Comparison of ENCODE assay signal across 12 cellular contexts in the genomic region with DNA sequence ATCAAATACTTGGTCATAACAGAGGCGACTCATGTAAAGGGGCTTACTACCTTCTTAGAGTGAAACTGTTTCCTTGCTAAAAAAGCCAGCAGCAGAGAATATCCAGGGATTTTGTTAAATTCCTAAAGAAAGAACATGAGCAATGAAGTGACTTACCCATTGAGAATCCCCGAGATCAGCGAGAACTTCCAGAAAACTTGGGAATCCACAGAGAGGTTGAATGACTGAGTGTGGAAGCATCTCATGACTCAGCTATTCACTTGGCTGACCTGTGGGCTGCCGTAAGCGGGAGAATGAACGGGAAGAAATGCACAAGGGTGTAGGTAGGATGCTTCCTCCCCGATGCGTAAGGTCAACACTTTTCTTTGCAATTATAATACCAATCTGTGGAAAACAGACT.
DNase-seq lines count a peak whose midpoint lies in the region; ATAC-seq and TF ChIP-seq lines count a peak whose summit lies in the region.
"Had no signal": no experiment of that assay in that cellular context is flagged by ENCODE, and none has a peak within 500 bp of the region (broad histone marks: within the 10 kb centered on the region; RNA-seq: fewer than 3 reads in every experiment).

No MANE protein-coding gene starts in this region.

- H2AK5ac ChIP-seq in mesenchymal stem cell (ENCODE audit: low read length, severe bottlenecking) = no peak overlapping the region

- H2BK120ac ChIP-seq in mesenchymal stem cell (ENCODE audit: low read depth, low read length) = no peak overlapping the region

- no peaks in the 10 kb centered on the region for H3K79me1 ChIP-seq in mesenchymal stem cell (replicated peaks; ENCODE audit: low read length, poor library complexity, severe bottlenecking)

- H3K27ac ChIP-seq in DOHH2 (ENCODE audit: low read depth, low read length) (no peak overlapping the region), brain microvascular endothelial cell (no peak overlapping the region), mesenchymal stem cell (ENCODE audit: low read length, poor library complexity, severe bottlenecking) (no peak overlapping the region)

- H4K8ac ChIP-seq in mesenchymal stem cell (ENCODE audit: low read length) = no peak overlapping the region

- no peak overlapping the region for H3K4ac ChIP-seq in mesenchymal stem cell (ENCODE audit: low read depth in 1 of 2, low read length in 2 of 2)

- H3K23ac ChIP-seq in mesenchymal stem cell (ENCODE audit: low read length in 2 of 2) = no peak overlapping the region

- in situ Hi-C loops in brain microvascular endothelial cell (cut with HindIII; ENCODE audit: low pct_ligation_motif_present, low sequenced_read_pairs) = no loop called here

- H3K4me3 ChIP-seq in DOHH2 (ENCODE audit: low read length) (no peak overlapping the region), brain microvascular endothelial cell (ENCODE audit: low read depth, low read length) (no peak overlapping the region), mesenchymal stem cell (ENCODE audit: insufficient read depth in 1 of 2, low read depth in 1 of 2, low read length in 2 of 2) (no peak overlapping the region)

- no peak overlapping the region for H3K18ac ChIP-seq in mesenchymal stem cell (ENCODE audit: low read depth in 1 of 2, low read length in 2 of 2)

- no peaks in the 10 kb centered on the region for H3K9me2 ChIP-seq in DOHH2 (replicated peaks; ENCODE audit: control insufficient read depth, low read length)

- H2BK15ac ChIP-seq in mesenchymal stem cell (ENCODE audit: low read depth, poor library complexity, severe bottlenecking) = no peak overlapping the region

- no peaks in the 10 kb centered on the region for H3K27me3 Mint-ChIP-seq in activated T-cell treated with anti-CD3 and anti-CD28 coated beads, Interleukin-2, amount 50 U/mL, for 24 hours

- DNase-seq in LHCN-M2 (ENCODE audit: low read depth) = peak; percentile 64
- DNase-seq in brain microvascular endothelial cell = peak; percentile 53
- DNase-seq in mesenchymal stem cell = peak; percentile 1
- no peak for DNase-seq in stimulated activated CD4-positive, alpha-beta T cell treated with anti-CD3 and anti-CD28 coated beads, Interleukin-2, amount 100 ng/mL, for 24 hours
- DNase-seq in activated T-cell treated with anti-CD3 and anti-CD28 coated beads, Interleukin-2, amount 50 U/mL, for 24 hours = no peak
- no peak for DNase-seq in head of caudate nucleus
- DNase-seq: activated CD4-positive, alpha-beta T cell treated with anti-CD3 and anti-CD28 coated beads for 4 hours; NCI-H1417; NCI-H69 had no signal

- H3K27me3 ChIP-seq in DOHH2 (ENCODE audit: control insufficient read depth, low read length) (no peaks in the 10 kb centered on the region), brain microvascular endothelial cell (replicated peaks) (no peaks in the 10 kb centered on the region), mesenchymal stem cell (ENCODE audit: control insufficient read depth in 1 of 2, insufficient read depth in 1 of 2, low read length in 2 of 2) (peaks cover 4 to 6% of the 10 kb centered on the region in 2 experiments)

- peaks cover 4% of the 10 kb centered on the region for H3F3A ChIP-seq in DOHH2 (ENCODE audit: control insufficient read depth, insufficient read depth)

- no peak overlapping the region for H2AFZ ChIP-seq in mesenchymal stem cell (ENCODE audit: low read depth, low read length)

- H3K79me2 ChIP-seq in DOHH2 (ENCODE audit: control insufficient read depth, low read length) = peaks cover 22% of the 10 kb centered on the region

- peaks cover 50% of the 10 kb centered on the region for H3K4me1 Mint-ChIP-seq in activated T-cell treated with anti-CD3 and anti-CD28 coated beads, Interleukin-2, amount 50 U/mL, for 24 hours (ENCODE audit: low read depth)

- TF ChIP-seq CTCF in DOHH2 (IDR thresholded peaks at IDR 0.05; ENCODE audit: low read depth, low read length, poor library complexity, severe bottlenecking) = no peak
- TF ChIP-seq CTCF in brain microvascular endothelial cell (IDR thresholded peaks at IDR 0.05; ENCODE audit: low read depth, low read length, missing control alignments) = no peak

- no peak overlapping the region for H4K91ac ChIP-seq in mesenchymal stem cell (ENCODE audit: low read length)

- H3K27ac Mint-ChIP-seq in activated T-cell treated with anti-CD3 and anti-CD28 coated beads, Interleukin-2, amount 50 U/mL, for 24 hours = no peak overlapping the region
- H3K27ac Mint-ChIP-seq: progenitor cell of endocrine pancreas had no signal

- H3K4me1 ChIP-seq in DOHH2 (ENCODE audit: control insufficient read depth, low read length) = peaks cover 81% of the 10 kb centered on the region
- H3K4me1 ChIP-seq in mesenchymal stem cell (ENCODE audit: control insufficient read depth, insufficient read depth, low read depth, low read length) = no peaks in the 10 kb centered on the region

- H3K9me3 ChIP-seq in DOHH2 (ENCODE audit: control insufficient read depth, insufficient read depth, low read length) (no peaks in the 10 kb centered on the region), mesenchymal stem cell (ENCODE audit: control insufficient read depth, low read length) (no peaks in the 10 kb centered on the region)

- H4K20me1 ChIP-seq in DOHH2 (ENCODE audit: control insufficient read depth, insufficient read depth, low read depth, low read length) = no peaks in the 10 kb centered on the region

- H3K9ac ChIP-seq in mesenchymal stem cell (ENCODE audit: low read length) = peak overlapping the region; percentile 45

- H2BK12ac ChIP-seq in mesenchymal stem cell (ENCODE audit: low read length in 2 of 2) = no peak overlapping the region

- intact Hi-C loops in head of caudate nucleus (cut with DNase I) = no loop called here

- H3K9me3 Mint-ChIP-seq in activated T-cell treated with anti-CD3 and anti-CD28 coated beads, Interleukin-2, amount 50 U/mL, for 24 hours = no peaks in the 10 kb centered on the region

- no peak overlapping the region for H3K14ac ChIP-seq in mesenchymal stem cell (ENCODE audit: low read length in 2 of 2)

- 3% methylated on average over 3 of the region's 8 CpGs for WGBS in mesenchymal stem cell

- no peak overlapping the region for H3K4me3 Mint-ChIP-seq in activated T-cell treated with anti-CD3 and anti-CD28 coated beads, Interleukin-2, amount 50 U/mL, for 24 hours

- peaks cover 44% of the 10 kb centered on the region for H3K36me3 ChIP-seq in DOHH2 (ENCODE audit: control insufficient read depth, low read length)
- no peaks in the 10 kb centered on the region for H3K36me3 ChIP-seq in brain microvascular endothelial cell (replicated peaks)
- H3K36me3 ChIP-seq in mesenchymal stem cell (ENCODE audit: control insufficient read depth in 1 of 2, insufficient read depth in 2 of 2, low read depth in 1 of 2, low read length in 2 of 2) = no peaks in the 10 kb centered on the region

- no peak for ATAC-seq in HG02981 (IDR thresholded peaks at IDR 0.05; ENCODE audit: unreplicated experiment)

- H3K36me3 Mint-ChIP-seq in activated T-cell treated with anti-CD3 and anti-CD28 coated beads, Interleukin-2, amount 50 U/mL, for 24 hours (ENCODE audit: low read depth) = no peaks in the 10 kb centered on the region

- no peak overlapping the region for H2BK5ac ChIP-seq in mesenchymal stem cell (ENCODE audit: low read depth, low read length, poor library complexity, severe bottlenecking)

- H3K4me2 ChIP-seq in DOHH2 (ENCODE audit: low read length) (peak overlapping the region; percentile 85), mesenchymal stem cell (ENCODE audit: low read length, poor library complexity, severe bottlenecking) (no peak overlapping the region)

Comparison
In these comparisons a context has a peak if more than half of its experiments do, and no peak if none do; other contexts are left out.
1. DNase-seq: peak in LHCN-M2 (single experiment), brain microvascular endothelial cell (single experiment) and mesenchymal stem cell (single experiment); none in stimulated activated CD4-positive, alpha-beta T cell treated with anti-CD3 and anti-CD28 coated beads, Interleukin-2, amount 100 ng/mL, for 24 hours (0 of 2), activated T-cell treated with anti-CD3 and anti-CD28 coated beads, Interleukin-2, amount 50 U/mL, for 24 hours (single experiment) and head of caudate nucleus (0 of 42).